24 cellular contexts compared by ENCODE assay signal in genomic region chr16:76370344-76370743, GRCh38.
"Had no signal": no experiment of that assay in that cellular context is flagged by ENCODE, and none has a peak within 500 bp of the region (broad histone marks: within the 10 kb centered on the region; RNA-seq: fewer than 3 reads in every experiment).

No MANE protein-coding gene starts in this region.

- H3K27ac ChIP-seq: ascending aorta, body of pancreas, PC-9 had no signal

- DNase-seq: activated CD4-positive, alpha-beta T cell treated with anti-CD3 and anti-CD28 coated beads, Interleukin-2, amount 10 ng/mL, durations not matched to agents 24 days and 14 days; activated CD4-positive, alpha-beta T cell treated with anti-CD3 and anti-CD28 coated beads, Interleukin-2, amount 50 U/mL, for 48 hours; activated CD4-positive, CD25-positive, alpha-beta regulatory T cell treated with anti-CD3 and anti-CD28 coated beads, Interleukin-2, amount 50 U/mL, for 72 hours; activated CD8-positive, alpha-beta memory T cell treated with anti-CD3 and anti-CD28 coated beads, Interleukin-2, amount 10 ng/mL, durations not matched to agents 7 days and 5 days; activated effector memory CD4-positive, alpha-beta T cell treated with Interleukin-2 at 50 U/mL for 16 hours; activated naive CD4-positive, alpha-beta T cell; activated T-cell treated with anti-CD3 and anti-CD28 coated beads, Interleukin-2, amount 50 U/mL, for 24 hours; amniotic stem cell; body of pancreas; central memory CD4-positive, alpha-beta T cell; Karpas-422; MM.1S; NCI-H1105; NCI-H1436; NCI-H1694 treated with DMSO at 0.1 percent for 48 hours; NCI-H2029 treated with DMSO at 0.1 percent for 48 hours; NCI-H510A treated with DMSO at 0.1 percent for 48 hours; NCI-H69; PC-9; SHP77 treated with DMSO at 0.1 percent for 48 hours had no signal

- H3K36me3 Mint-ChIP-seq: activated CD8-positive, alpha-beta memory T cell treated with anti-CD3 and anti-CD28 coated beads, Interleukin-2, amount 10 ng/mL, durations not matched to agents 7 days and 5 days; activated naive CD4-positive, alpha-beta T cell treated with anti-CD3 and anti-CD28 coated beads, Interleukin-2, amount 50 U/mL, for 24 hours had no signal

- H3K27ac Mint-ChIP-seq: activated CD4-positive, alpha-beta T cell treated with anti-CD3 and anti-CD28 coated beads, Interleukin-2, amount 10 ng/mL, durations not matched to agents 24 days and 14 days; activated CD8-positive, alpha-beta memory T cell treated with anti-CD3 and anti-CD28 coated beads, Interleukin-2, amount 10 ng/mL, durations not matched to agents 7 days and 5 days; activated naive CD4-positive, alpha-beta T cell treated with anti-CD3 and anti-CD28 coated beads, Interleukin-2, amount 50 U/mL, for 24 hours; activated T-cell treated with anti-CD3 and anti-CD28 coated beads, Interleukin-2, amount 50 U/mL, for 24 hours; activated T-helper 1 cell treated with anti-CD3 and anti-CD28 coated beads, Interleukin-12 subunit alpha, Interleukin-12 subunit beta, Interleukin-2, Interleukin-4 antibody, amounts not matched to agents 30 ng/mL and 10 ng/mL and 1 ng/mL, durations not matched to agents 14 hours and 24 hours and 36 hours; T-helper 1 cell treated with Interleukin-12 subunit alpha and Interleukin-12 subunit beta and Interleukin-4 antibody, amounts not matched to agents 30 μg/mL and 1 μg/mL, for 36 hours had no signal

- H3K4me3 Mint-ChIP-seq: activated CD4-positive, alpha-beta T cell treated with anti-CD3 and anti-CD28 coated beads, Interleukin-2, amount 10 ng/mL, durations not matched to agents 24 days and 14 days; activated CD8-positive, alpha-beta memory T cell treated with anti-CD3 and anti-CD28 coated beads, Interleukin-2, amount 10 ng/mL, durations not matched to agents 7 days and 5 days; activated naive CD4-positive, alpha-beta T cell treated with anti-CD3 and anti-CD28 coated beads, Interleukin-2, amount 50 U/mL, for 24 hours; activated T-cell treated with anti-CD3 and anti-CD28 coated beads, Interleukin-2, amount 50 U/mL, for 24 hours; activated T-helper 1 cell treated with anti-CD3 and anti-CD28 coated beads, Interleukin-12 subunit alpha, Interleukin-12 subunit beta, Interleukin-2, Interleukin-4 antibody, amounts not matched to agents 30 ng/mL and 10 ng/mL and 1 ng/mL, durations not matched to agents 14 hours and 24 hours and 36 hours; T-helper 1 cell treated with Interleukin-12 subunit alpha and Interleukin-12 subunit beta and Interleukin-4 antibody, amounts not matched to agents 30 μg/mL and 1 μg/mL, for 36 hours had no signal

- H3K4me1 Mint-ChIP-seq: activated CD4-positive, alpha-beta T cell treated with anti-CD3 and anti-CD28 coated beads, Interleukin-2, amount 10 ng/mL, durations not matched to agents 24 days and 14 days; activated CD8-positive, alpha-beta memory T cell treated with anti-CD3 and anti-CD28 coated beads, Interleukin-2, amount 10 ng/mL, durations not matched to agents 7 days and 5 days; activated naive CD4-positive, alpha-beta T cell treated with anti-CD3 and anti-CD28 coated beads, Interleukin-2, amount 50 U/mL, for 24 hours had no signal

- H3K36me3 ChIP-seq: ascending aorta had no signal

- H3K4me3 ChIP-seq: ascending aorta, body of pancreas, PC-9 had no signal

- H3K27me3 ChIP-seq: ascending aorta, body of pancreas had no signal

- H3K27me3 Mint-ChIP-seq: activated CD4-positive, alpha-beta T cell treated with anti-CD3 and anti-CD28 coated beads, Interleukin-2, amount 10 ng/mL, durations not matched to agents 24 days and 14 days; activated CD8-positive, alpha-beta memory T cell treated with anti-CD3 and anti-CD28 coated beads, Interleukin-2, amount 10 ng/mL, durations not matched to agents 7 days and 5 days; activated naive CD4-positive, alpha-beta T cell treated with anti-CD3 and anti-CD28 coated beads, Interleukin-2, amount 50 U/mL, for 24 hours; activated T-cell treated with anti-CD3 and anti-CD28 coated beads, Interleukin-2, amount 50 U/mL, for 24 hours had no signal

- H2AFZ ChIP-seq: PC-9 had no signal

- H3K9me3 ChIP-seq: ascending aorta, body of pancreas had no signal

- H3K4me1 ChIP-seq: ascending aorta, body of pancreas had no signal

- H3K4me2 ChIP-seq: PC-9 had no signal

- H3K9me3 Mint-ChIP-seq: activated CD4-positive, alpha-beta T cell treated with anti-CD3 and anti-CD28 coated beads, Interleukin-2, amount 10 ng/mL, durations not matched to agents 24 days and 14 days had no signal
